Comparison of ENCODE assay signal across 18 cellular contexts in genomic region chr4:34964613-34965012, GRCh38.
A peak's percentile ranks its signal among the peaks of the same experiment; 100 is the strongest.
DNase-seq lines count a peak whose midpoint lies in the region; TF ChIP-seq lines count a peak whose summit lies in the region.
"Had no signal": no experiment of that assay in that cellular context is flagged by ENCODE, and none has a peak within 500 bp of the region (broad histone marks: within the 10 kb centered on the region; RNA-seq: fewer than 3 reads in every experiment).

No MANE protein-coding gene starts in this region.

- H3K27ac Mint-ChIP-seq in endodermal cell, result peak overlapping the region; percentile 74
- H3K27ac Mint-ChIP-seq in neural crest cell (ENCODE audit: unreplicated experiment), result peak overlapping the region; percentile 1
- H3K27ac Mint-ChIP-seq: CD14-positive monocyte had no signal

- peaks cover 29% of the 10 kb centered on the region for H3K4me1 Mint-ChIP-seq in endodermal cell
- peaks cover 8% of the 10 kb centered on the region for H3K4me1 Mint-ChIP-seq in neural crest cell
- H3K4me1 Mint-ChIP-seq: CD14-positive monocyte had no signal

- H3K27ac ChIP-seq in endodermal cell (ENCODE audit: low read depth, low read length) (no peak overlapping the region), right atrium auricular region (no peak overlapping the region)
- H3K27ac ChIP-seq: RWPE1, SJCRH30 had no signal

- H3K36me3 ChIP-seq in endodermal cell (ENCODE audit: control insufficient read depth, insufficient read depth, low read length) (no peaks in the 10 kb centered on the region), right atrium auricular region (no peaks in the 10 kb centered on the region)
- H3K36me3 ChIP-seq: SJCRH30 had no signal

- H3K27me3 ChIP-seq in endodermal cell (ENCODE audit: control insufficient read depth, insufficient read depth, low read length, poor library complexity, severe bottlenecking) (no peaks in the 10 kb centered on the region), right atrium auricular region (no peaks in the 10 kb centered on the region)
- H3K27me3 ChIP-seq: SJCRH30 had no signal

- 0% methylated on average over 1 of the region's 2 CpGs; no CpG with 5 or more reads in 1 of the 2 experiments for WGBS in endodermal cell (ENCODE audit: insufficient coverage in 1 of 2, insufficient read length in 1 of 2), 2 experiments

- DNase-seq in COR-L47 (lab: John Stamatoyannopoulos, UW), result peak; percentile 23
- DNase-seq in NCI-H146 (lab: John Stamatoyannopoulos, UW), result peak; percentile 9
- no peak for DNase-seq in endodermal cell
- no peak for DNase-seq in neural crest cell (ENCODE audit: low read depth, low spot score)
- no peak for DNase-seq in right atrium auricular region (ENCODE audit: low spot score)
- no peak for DNase-seq in DMS79 (lab: John Stamatoyannopoulos, UW)
- DNase-seq in NCI-H128 (lab: John Stamatoyannopoulos, UW; ENCODE audit: unreplicated experiment), result no peak
- DNase-seq: Caco-2; DMS153; HCEC 1CT; NCI-H1048; NCI-H1694 treated with DMSO at 0.1 percent for 48 hours; NCI-H345; NCI-H526 treated with DMSO at 0.1 percent for 48 hours; NK-92 treated with Interleukin-12 subunit alpha and Interleukin-12 subunit beta, amount 100 ng/mL, for 24 hours; SJCRH30 had no signal

- H3K9ac ChIP-seq in endodermal cell (ENCODE audit: extremely low read depth, low read length, poor library complexity, severe bottlenecking), result no peak overlapping the region

- H3K9me3 ChIP-seq in endodermal cell (ENCODE audit: control insufficient read depth, low read length) (no peaks in the 10 kb centered on the region), right atrium auricular region (no peaks in the 10 kb centered on the region)
- H3K9me3 ChIP-seq: Caco-2, SJCRH30 had no signal

- H3K4me3 ChIP-seq in endodermal cell (ENCODE audit: low read length) (peak overlapping the region; percentile 38), right atrium auricular region (no peak overlapping the region)
- H3K4me3 ChIP-seq: SJCRH30 had no signal

- TF ChIP-seq CTCF in endodermal cell (conservative IDR thresholded peaks at IDR 0.05) (no peak), neural crest cell (conservative IDR thresholded peaks at IDR 0.05) (no peak), right atrium auricular region (IDR thresholded peaks at IDR 0.05) (no peak)

- H3K4me1 ChIP-seq in endodermal cell (ENCODE audit: control insufficient read depth, insufficient read depth, low read length) (no peaks in the 10 kb centered on the region), right atrium auricular region (no peaks in the 10 kb centered on the region)
- H3K4me1 ChIP-seq: Caco-2, SJCRH30 had no signal

- H3K27me3 Mint-ChIP-seq in endodermal cell (ENCODE audit: insufficient read depth) (no peaks in the 10 kb centered on the region), neural crest cell (ENCODE audit: low read depth) (no peaks in the 10 kb centered on the region)

- H3K4me3 Mint-ChIP-seq in endodermal cell, result no peak overlapping the region
- H3K4me3 Mint-ChIP-seq in neural crest cell, result no peak overlapping the region
- H3K4me3 Mint-ChIP-seq: CD14-positive monocyte had no signal

- H3K36me3 Mint-ChIP-seq in endodermal cell (ENCODE audit: low read depth) (no peaks in the 10 kb centered on the region), neural crest cell (ENCODE audit: low read depth) (no peaks in the 10 kb centered on the region)
- H3K36me3 Mint-ChIP-seq: CD14-positive monocyte had no signal

- H3K9me3 Mint-ChIP-seq in endodermal cell (no peaks in the 10 kb centered on the region), neural crest cell (no peaks in the 10 kb centered on the region)
- H3K9me3 Mint-ChIP-seq: CD14-positive monocyte had no signal

Comparison
In these comparisons a context has a peak if more than half of its experiments do, and no peak if none do; other contexts are left out.
1. DNase-seq: peak in COR-L47 (single experiment) and NCI-H146 (single experiment); none in endodermal cell (single experiment), neural crest cell (single experiment), right atrium auricular region (single experiment), DMS79 (single experiment) and NCI-H128 (single experiment).